11 cellular contexts compared by ENCODE assay signal in the genomic region with DNA sequence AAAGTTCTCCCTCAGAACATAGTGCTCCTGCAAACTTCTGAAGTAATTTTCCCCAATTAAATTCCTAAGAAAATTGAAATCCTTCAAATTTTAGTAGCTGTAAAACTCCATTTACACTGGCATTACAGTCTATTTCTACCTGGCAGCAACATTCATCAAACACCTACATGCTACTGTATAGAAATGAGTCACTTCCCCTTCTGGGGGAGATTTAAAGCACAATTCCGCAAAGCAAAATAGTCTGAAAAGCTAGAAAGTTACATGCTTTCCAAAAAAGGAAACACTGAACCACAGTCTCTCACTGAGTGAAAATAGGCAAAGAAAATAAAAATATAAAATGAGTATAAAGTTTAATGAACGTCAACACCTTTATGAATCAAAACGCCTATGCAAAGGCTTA. TPM values are rescaled to one million over a fixed set of nuclear protein-coding genes. Genes with fewer than 3 reads are reported as not detected.
A peak's percentile ranks its signal among the peaks of the same experiment; 100 is the strongest.
DNase-seq lines count a peak whose midpoint lies in the region; ATAC-seq lines count a peak whose summit lies in the region.
"Had no signal": no experiment of that assay in that cellular context is flagged by ENCODE, and none has a peak within 500 bp of the region (broad histone marks: within the 10 kb centered on the region; RNA-seq: fewer than 3 reads in every experiment).

No MANE protein-coding gene starts in this region.

- H3K4me3 ChIP-seq in effector memory CD4-positive, alpha-beta T cell (ENCODE audit: insufficient read depth, low read depth, low read length, poor library complexity, severe bottlenecking), result no peak overlapping the region
- no peak overlapping the region for H3K4me3 ChIP-seq in right cardiac atrium (ENCODE audit: low read length)
- H3K4me3 ChIP-seq: stomach had no signal

- DNase-seq in NOMO-1 treated with DMSO at 0.1 percent for 48 hours (lab: John Stamatoyannopoulos, UW; ENCODE audit: unreplicated experiment) (peak; percentile 71), GDM1 (lab: John Stamatoyannopoulos, UW) (no peak), iPS-NIHi7 (ENCODE audit: extremely low spot score) (no peak), right cardiac atrium (no peak)
- no peak for DNase-seq in effector memory CD4-positive, alpha-beta T cell
- DNase-seq: NCI-H748 treated with DMSO at 0.1 percent for 48 hours, small intestine, stomach had no signal

- no peaks in the 10 kb centered on the region for H3K4me1 ChIP-seq in effector memory CD4-positive, alpha-beta T cell (ENCODE audit: control insufficient read depth, insufficient read depth, low read length, poor library complexity, severe bottlenecking)
- H3K4me1 ChIP-seq in right cardiac atrium (ENCODE audit: control insufficient read depth, insufficient read depth, low read length), result no peaks in the 10 kb centered on the region
- H3K4me1 ChIP-seq: stomach had no signal

- intact Hi-C loops in right cardiac atrium (cut with DNase I), result loop anchor here in 2 of 4 donors (5.0 to 10.0 kb wide), 2 partner anchors 274 to 277 kb away; no protein-coding TSS in a partner anchor

- WGBS in right cardiac atrium, result 56% methylated on average over 3 of the region's 3 CpGs

- H3K9me3 ChIP-seq in effector memory CD4-positive, alpha-beta T cell (ENCODE audit: control insufficient read depth, low read length), result no peaks in the 10 kb centered on the region
- H3K9me3 ChIP-seq in right cardiac atrium (ENCODE audit: control insufficient read depth, low read length), result no peaks in the 10 kb centered on the region
- H3K9me3 ChIP-seq: stomach had no signal

- H3K27ac ChIP-seq in effector memory CD4-positive, alpha-beta T cell (ENCODE audit: insufficient read depth, low read length, poor library complexity, severe bottlenecking), result no peak overlapping the region
- no peak overlapping the region for H3K27ac ChIP-seq in right cardiac atrium (ENCODE audit: low read length)
- H3K27ac ChIP-seq: stomach had no signal

- no peaks in the 10 kb centered on the region for H3K27me3 ChIP-seq in effector memory CD4-positive, alpha-beta T cell (replicated peaks; ENCODE audit: control insufficient read depth, insufficient read depth, low read length, poor library complexity, severe bottlenecking)
- H3K27me3 ChIP-seq in right cardiac atrium (ENCODE audit: control insufficient read depth, insufficient read depth), result no peaks in the 10 kb centered on the region

- H3K36me3 ChIP-seq in effector memory CD4-positive, alpha-beta T cell (ENCODE audit: control insufficient read depth, insufficient read depth, low read length), result no peaks in the 10 kb centered on the region
- H3K36me3 ChIP-seq: stomach had no signal

- ATAC-seq in GM18519 (IDR thresholded peaks at IDR 0.05; ENCODE audit: low FRiP score, unreplicated experiment), result peak; percentile 99
- ATAC-seq in GM21367 (IDR thresholded peaks at IDR 0.05; ENCODE audit: unreplicated experiment), result peak; percentile 94
- ATAC-seq in HG03060 (IDR thresholded peaks at IDR 0.05; ENCODE audit: low read depth, unreplicated experiment), result peak; percentile 98
- ATAC-seq in right cardiac atrium, result no peak

RNA-seq across cellular contexts. Expression of a gene that starts 43.3 kb away (rescaled TPM):
- total RNA-seq in right cardiac atrium, result 1 to 10 TPM; 4.1 to 5.7 (median 4.9) TPM
- 0.84 TPM for polyA plus RNA-seq in right cardiac atrium

Comparison
In these comparisons a context has a peak if more than half of its experiments do, and no peak if none do; other contexts are left out.
1. ATAC-seq: peak in GM18519 (single experiment), GM21367 (single experiment) and HG03060 (single experiment); none in right cardiac atrium (0 of 2).